In the genomic region with DNA sequence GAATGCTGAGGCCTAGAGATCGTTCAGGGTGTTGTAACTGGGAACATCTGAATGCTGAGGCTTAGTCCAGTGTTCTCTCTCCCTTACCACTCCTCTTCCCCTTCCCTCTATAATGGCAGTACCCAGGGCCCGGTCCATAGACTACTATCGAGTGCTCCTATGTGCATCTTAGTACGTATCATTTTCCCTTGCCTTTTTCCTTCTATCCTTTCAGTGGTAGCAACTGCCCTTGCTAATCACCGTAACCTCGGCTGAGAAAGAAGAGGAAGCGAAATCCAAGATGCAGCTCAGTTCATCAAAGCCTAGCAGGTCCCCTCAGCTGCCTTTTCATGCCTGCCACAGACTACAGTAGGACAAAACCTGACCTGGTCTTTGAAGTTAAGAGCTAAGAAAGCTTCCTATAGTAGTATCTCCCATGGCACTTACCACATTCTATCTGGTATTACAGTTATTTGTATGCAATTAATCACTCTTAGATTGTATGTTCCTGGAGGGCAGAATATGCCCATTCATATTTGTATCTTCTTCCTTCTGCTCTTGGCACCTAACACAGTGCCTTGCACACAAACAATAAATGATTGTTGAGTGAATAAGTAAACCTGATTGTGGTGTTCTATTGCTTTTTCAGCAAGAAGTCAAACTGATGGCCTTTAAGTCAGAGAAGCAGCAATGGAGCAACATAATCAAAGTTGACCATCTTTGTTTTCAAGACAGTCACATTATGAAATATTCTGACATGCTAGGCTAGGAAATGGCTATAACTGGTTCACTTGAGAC, we compare ENCODE assay signal across 9 cellular contexts. TPM values are rescaled to one million over a fixed set of nuclear protein-coding genes. Genes with fewer than 3 reads are reported as not detected.
DNase-seq lines count a peak whose midpoint lies in the region; ATAC-seq lines count a peak whose summit lies in the region.
"Had no signal": no experiment of that assay in that cellular context is flagged by ENCODE, and none has a peak within 500 bp of the region (broad histone marks: within the 10 kb centered on the region; RNA-seq: fewer than 3 reads in every experiment).

No MANE protein-coding gene starts in this region.

- H3K9me3 Mint-ChIP-seq in naive thymus-derived CD8-positive, alpha-beta T cell = no peaks in the 10 kb centered on the region
- H3K9me3 Mint-ChIP-seq: activated naive CD4-positive, alpha-beta T cell treated with anti-CD3 and anti-CD28 coated beads for 36 hours had no signal

- ATAC-seq in GM18511 (IDR thresholded peaks at IDR 0.05; ENCODE audit: unreplicated experiment) = peak; percentile 47
- ATAC-seq in GM21737 (IDR thresholded peaks at IDR 0.05; ENCODE audit: unreplicated experiment) = peak; percentile 42
- no peak for ATAC-seq in naive thymus-derived CD8-positive, alpha-beta T cell

- H3K27me3 Mint-ChIP-seq in naive thymus-derived CD8-positive, alpha-beta T cell = no peaks in the 10 kb centered on the region

- peaks cover 49 to 93% (median 90%) of the 10 kb centered on the region in 4 donors for H3K4me1 Mint-ChIP-seq in naive thymus-derived CD8-positive, alpha-beta T cell

- peak overlapping the region; percentile 66 to 92 (median 81) for H3K27ac Mint-ChIP-seq in naive thymus-derived CD8-positive, alpha-beta T cell

- POLR2A ChIA-PET in naive thymus-derived CD8-positive, alpha-beta T cell (lab: Charles Lee) = interaction anchor here (0.7 to 1.9 kb wide), 3 partner anchors 9 to 27 kb away, joined by 3 to 11 read pairs (median 4); a partner anchor contains a TSS

- DNase-seq in OCI-M1 (lab: John Stamatoyannopoulos, UW) = peak; percentile 27
- peak in 1 of 10 donors; percentile 11 for DNase-seq in naive thymus-derived CD8-positive, alpha-beta T cell
- no peak for DNase-seq in kidney tubule cell (ENCODE audit: low spot score)
- no peak for DNase-seq in NCI-H69 (lab: John Stamatoyannopoulos, UW)
- no peak for DNase-seq in OCI-M2 (lab: John Stamatoyannopoulos, UW; ENCODE audit: unreplicated experiment)
- DNase-seq: NCI-H1092 treated with DMSO at 0.1 percent for 48 hours had no signal

- peaks cover 9 to 37% (median 19%) of the 10 kb centered on the region in 3 donors for H3K36me3 Mint-ChIP-seq in naive thymus-derived CD8-positive, alpha-beta T cell

- H3K4me3 Mint-ChIP-seq in naive thymus-derived CD8-positive, alpha-beta T cell = peak overlapping the region; percentile 63 to 81 (median 76)
- H3K4me3 Mint-ChIP-seq: activated naive CD4-positive, alpha-beta T cell treated with anti-CD3 and anti-CD28 coated beads for 36 hours had no signal

RNA-seq across cellular contexts. Expression of a gene that starts 22.4 kb away (rescaled TPM):
- total RNA-seq in naive thymus-derived CD8-positive, alpha-beta T cell = 10 to 100 TPM; 39.1 to 39.6 TPM
- polyA plus RNA-seq in naive thymus-derived CD8-positive, alpha-beta T cell = 10 to 100 TPM; 29.7 to 46.6 (median 45.3) TPM

RNA-seq across cellular contexts. Expression of a gene that starts 49.1 kb away (rescaled TPM):
- 10 to 100 TPM; 44.1 to 48.7 TPM for total RNA-seq in naive thymus-derived CD8-positive, alpha-beta T cell
- 10 to 100 TPM; 13.6 to 16.9 (median 16.2) TPM for polyA plus RNA-seq in naive thymus-derived CD8-positive, alpha-beta T cell

RNA-seq across cellular contexts. Expression of a gene that starts 55.6 kb away (rescaled TPM):
- 100 to 1,000 TPM; 119 to 121 TPM for total RNA-seq in naive thymus-derived CD8-positive, alpha-beta T cell
- polyA plus RNA-seq in naive thymus-derived CD8-positive, alpha-beta T cell = 1 to 10 TPM; 2.7 to 3.8 (median 2.8) TPM

Comparison
In these comparisons a context has a peak if more than half of its experiments do, and no peak if none do; other contexts are left out.
1. ATAC-seq: peak in GM18511 (single experiment) and GM21737 (single experiment); none in naive thymus-derived CD8-positive, alpha-beta T cell (0 of 2).